Comparison of ENCODE assay signal across 7 cellular contexts in the genomic region with DNA sequence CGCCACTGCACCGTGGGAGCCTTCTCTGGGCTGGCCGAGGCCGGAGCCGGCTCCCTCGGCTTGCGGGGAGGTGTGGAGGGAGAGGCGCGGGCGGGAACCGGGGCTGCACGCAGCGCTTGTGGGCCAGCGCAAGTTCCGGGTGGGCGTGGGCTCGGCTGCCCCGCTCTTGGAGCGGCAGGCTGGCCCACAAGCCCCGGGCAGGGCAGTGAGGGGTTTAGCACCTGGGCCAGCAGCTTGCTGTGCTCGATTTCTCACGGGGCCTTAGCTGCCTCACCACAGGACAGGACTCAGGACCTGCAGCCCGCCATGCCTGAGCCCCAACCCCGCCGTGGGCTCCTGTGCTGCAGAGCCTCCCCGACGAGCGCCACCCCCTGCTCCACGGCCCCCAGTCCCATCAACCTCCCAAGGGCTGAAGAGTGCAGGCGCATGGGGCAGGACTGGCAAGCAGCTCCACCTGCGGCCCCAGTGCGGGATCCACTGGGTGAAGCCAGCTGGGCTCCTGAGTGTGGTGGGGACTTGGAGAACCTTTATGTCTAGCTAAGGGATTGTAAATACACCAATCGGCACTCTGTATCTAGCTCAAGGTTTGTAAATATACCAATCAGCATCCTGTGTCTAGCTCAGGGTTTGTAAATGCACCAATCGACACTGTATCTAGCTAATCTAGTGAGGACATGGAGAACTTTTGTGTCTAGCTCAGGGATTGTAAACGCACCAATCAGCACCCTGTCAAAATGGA. TPM values are rescaled to one million over a fixed set of nuclear protein-coding genes. Genes with fewer than 3 reads are reported as not detected.
"Had no signal": no experiment of that assay in that cellular context is flagged by ENCODE, and none has a peak within 500 bp of the region (broad histone marks: within the 10 kb centered on the region; RNA-seq: fewer than 3 reads in every experiment).

No MANE protein-coding gene starts in this region.

RNA-seq across cellular contexts. Expression of a gene that starts 26.6 kb away (rescaled TPM):
- total RNA-seq: activated CD8-positive, alpha-beta memory T cell treated with anti-CD3 and anti-CD28 coated beads, Interleukin-2, amount 10 ng/mL, durations not matched to agents 7 days and 5 days; activated T-helper 1 cell treated with anti-CD3 and anti-CD28 coated beads, Interleukin-12 subunit alpha, Interleukin-12 subunit beta, Interleukin-2, Interleukin-4 antibody, amounts not matched to agents 30 ng/mL and 10 ng/mL and 1 ng/mL, durations not matched to agents 14 hours and 24 hours and 36 hours; chondrocyte; MCF 10A; OCI-LY7; Right ventricle myocardium inferior; T-helper 2 cell treated with Interferon-gamma antibody and Interleukin-4, amounts not matched to agents 100 ng/mL and 5 ng/mL, for 36 hours had no signal
